ENCODE assay signal across 22 cellular contexts in the genomic region with DNA sequence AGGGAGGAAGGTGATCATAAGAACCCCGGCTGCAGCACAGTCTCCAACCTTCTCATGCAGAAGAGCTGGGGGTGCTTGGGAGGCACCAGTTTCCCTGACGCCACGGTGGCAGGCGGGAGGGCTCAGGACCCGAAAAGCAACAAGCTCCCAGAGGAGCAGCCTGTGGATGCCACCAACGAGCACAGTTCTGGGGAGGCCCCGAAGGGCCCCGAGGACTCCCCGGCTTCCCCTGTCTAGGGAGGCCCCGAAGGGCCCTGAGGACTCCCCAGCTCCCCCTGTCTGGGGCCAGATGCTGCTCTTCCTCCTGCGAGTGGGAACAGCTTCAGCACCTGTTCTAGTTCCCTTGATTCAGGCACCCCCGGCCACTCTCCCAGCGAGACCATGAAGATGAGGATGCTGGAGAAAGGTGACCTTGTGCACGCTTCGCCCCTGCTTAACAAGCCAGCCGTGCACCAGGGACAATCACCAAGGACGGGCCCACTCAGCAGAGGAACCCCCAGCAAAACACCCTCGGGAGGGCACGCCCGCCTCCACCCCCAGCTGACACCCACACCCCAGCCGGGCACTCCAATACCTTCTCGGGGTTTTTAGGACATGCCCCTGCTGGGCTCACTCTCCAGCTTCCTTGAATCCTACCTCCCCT.
DNase-seq lines count a peak whose midpoint lies in the region; ATAC-seq, FAIRE-seq and TF ChIP-seq lines count a peak whose summit lies in the region.
"Had no signal": no experiment of that assay in that cellular context is flagged by ENCODE, and none has a peak within 500 bp of the region (broad histone marks: within the 10 kb centered on the region; RNA-seq: fewer than 3 reads in every experiment).

No MANE protein-coding gene starts in this region.

- BruUV-seq in HepG2 (replicated peaks; lab: Mats Ljungman, UMichigan): no TSS peak
- BruUV-seq in A673 (replicated peaks; lab: Mats Ljungman, UMichigan): no TSS peak

- DNase-seq in HepG2 (ENCODE audit: low spot score) (no peak), posterior vena cava (ENCODE audit: low spot score) (peak; percentile 75), A673 (ENCODE audit: low spot score) (no peak), Right ventricle myocardium superior (no peak)
- no peak for DNase-seq in stimulated activated CD4-positive, alpha-beta T cell treated with anti-CD3 and anti-CD28 coated beads, Interleukin-2, amount 100 ng/mL, for 48 hours
- DNase-seq: 8988T; C1 segment of cervical spinal cord; Calu3; CD4-positive, alpha-beta memory T cell; COR-L47; DMS53; DMS79 treated with DMSO at 0.1 percent for 48 hours; GF-D8; GOT3; H9; HFFc6 had no signal

- H3K4me3 ChIP-seq in HepG2 (replicated peaks in 1 of 3; ENCODE audit: insufficient read depth in 1 of 3, low read depth in 2 of 3, low read length in 3 of 3) (no peak overlapping the region), A673 (ENCODE audit: low read depth, low read length, poor library complexity, severe bottlenecking) (no peak overlapping the region)
- H3K4me3 ChIP-seq: A549 had no signal

- peaks cover 42% of the 10 kb centered on the region for H4K20me1 ChIP-seq in HepG2 (ENCODE audit: insufficient read depth, low read length)

- no peak for TF ChIP-seq RAD21 in HepG2 (CRISPR knock-in tag; IDR thresholded peaks at IDR 0.05)

- H3K9me3 Mint-ChIP-seq in activated T-helper 17 cell treated with anti-CD3 and anti-CD28 coated beads, Interleukin-2, amount 50 U/mL, for 72 hours: no peaks in the 10 kb centered on the region
- H3K9me3 Mint-ChIP-seq: CD4-positive, alpha-beta memory T cell had no signal

- no peak for TF ChIP-seq POLR2A in HepG2 (IDR thresholded peaks at IDR 0.05; ENCODE audit: insufficient read depth in 1 of 2, low read depth in 2 of 2, low read length in 2 of 2)

- intact Hi-C loops in HepG2 (cut with micrococcal nuclease; ENCODE audit: unreplicated experiment): no loop called here
- intact Hi-C loops in posterior vena cava (cut with DNase I): loop anchor here in 1 of 2 donors (5.0 kb wide), 1 partner anchor 752 kb away; no protein-coding TSS in a partner anchor
- intact Hi-C loops in A673 (cut with micrococcal nuclease; ENCODE audit: unreplicated experiment): no loop called here
- intact Hi-C loops in Right ventricle myocardium superior (cut with DNase I): no loop called here

- H3K79me2 ChIP-seq in HepG2 (ENCODE audit: insufficient read depth, low read length): no peaks in the 10 kb centered on the region

- no peaks in the 10 kb centered on the region; a peak in 1 of 5 replicates for H3K36me3 ChIP-seq in HepG2 (replicated peaks in 1 of 2; ENCODE audit: control insufficient read depth in 1 of 2, insufficient read depth in 2 of 2, low read length in 2 of 2)
- H3K36me3 ChIP-seq in A673 (ENCODE audit: insufficient read depth, low read length, poor library complexity, severe bottlenecking): no peaks in the 10 kb centered on the region

- peak; percentile 5 for ATAC-seq in activated T-helper 17 cell treated with anti-CD3 and anti-CD28 coated beads, Interleukin-2, amount 50 U/mL, for 72 hours (replicated peaks)
- ATAC-seq in HepG2: peak; percentile 28
- ATAC-seq in HG03025 (IDR thresholded peaks at IDR 0.05; ENCODE audit: low FRiP score, unreplicated experiment): no peak
- ATAC-seq in Right ventricle myocardium superior (ENCODE audit: poor library complexity): no peak
- ATAC-seq: A549, HCT116 had no signal

- H3K27me3 ChIP-seq in HepG2 (ENCODE audit: control insufficient read depth in 1 of 2, insufficient read depth in 2 of 2, low read length in 2 of 2) (no peaks in the 10 kb centered on the region), A673 (replicated peaks; ENCODE audit: insufficient read depth, low read depth, low read length, poor library complexity) (peaks cover 5% of the 10 kb centered on the region)

- H3K36me3 Mint-ChIP-seq in activated T-helper 17 cell treated with anti-CD3 and anti-CD28 coated beads, Interleukin-2, amount 50 U/mL, for 72 hours (ENCODE audit: low read depth): no peaks in the 10 kb centered on the region
- H3K36me3 Mint-ChIP-seq: CD4-positive, alpha-beta memory T cell had no signal

- TF ChIP-seq CTCF in HepG2 (CRISPR knock-in tag; IDR thresholded peaks at IDR 0.05) (no peak), A673 (conservative IDR thresholded peaks at IDR 0.05; ENCODE audit: low read depth, low read length) (no peak)

- H2AFZ ChIP-seq in HepG2 (ENCODE audit: low read length): no peak overlapping the region

- WGBS in HepG2 (ENCODE audit: low lambda C conversion rate): 79% methylated on average over 7 of the region's 22 CpGs

- no peak for FAIRE-seq in HepG2 (lab: Jason Lieb, UNC)
- FAIRE-seq: A549, GM12891, GM18507 had no signal

- H3K27ac Mint-ChIP-seq in activated T-helper 17 cell treated with anti-CD3 and anti-CD28 coated beads, Interleukin-2, amount 50 U/mL, for 72 hours: no peak overlapping the region
- H3K27ac Mint-ChIP-seq: CD4-positive, alpha-beta memory T cell; HFFc6 had no signal

- peaks cover 11% of the 10 kb centered on the region for H3K27me3 Mint-ChIP-seq in activated T-helper 17 cell treated with anti-CD3 and anti-CD28 coated beads, Interleukin-2, amount 50 U/mL, for 72 hours

- H3K4me1 ChIP-seq in HepG2 (ENCODE audit: insufficient read depth, low read length) (no peaks in the 10 kb centered on the region), A673 (ENCODE audit: insufficient read depth, low read length, poor library complexity, severe bottlenecking) (no peaks in the 10 kb centered on the region)
- H3K4me1 ChIP-seq: A549 had no signal

- POLR2A ChIA-PET in HepG2 (lab: Yijun Ruan, JAX) (no interaction called here), A673 (lab: Charles Lee; ENCODE audit: low non-redundant PET) (no interaction called here)

- in situ Hi-C loops in HepG2 (cut with HindIII; ENCODE audit: extremely low pct_ligation_motif_present, low pct_unique_long_range_greater_than_20kb): no loop called here

- H3K9ac ChIP-seq in HepG2 (ENCODE audit: insufficient read depth, low read depth, low read length): no peak overlapping the region

- no peak overlapping the region for H3K4me2 ChIP-seq in HepG2 (ENCODE audit: low read depth, low read length)
- H3K4me2 ChIP-seq: A549 had no signal

- TF ChIP-seq EP300 in HepG2 (IDR thresholded peaks at IDR 0.05; ENCODE audit: low read depth in 2 of 2, low read length in 2 of 2): no peak
- no peak for TF ChIP-seq EP300 in HepG2 (CRISPR knock-in tag; IDR thresholded peaks at IDR 0.05; ENCODE audit: borderline replicate concordance)

- CTCF ChIA-PET in HepG2 (lab: Yijun Ruan, JAX; ENCODE audit: low intra/inter-chr PET ratio, low total read pairs): no interaction called here
- CTCF ChIA-PET in A673 (lab: Charles Lee): no interaction called here

- no peak overlapping the region for H3K4me3 Mint-ChIP-seq in activated T-helper 17 cell treated with anti-CD3 and anti-CD28 coated beads, Interleukin-2, amount 50 U/mL, for 72 hours
- H3K4me3 Mint-ChIP-seq: CD4-positive, alpha-beta memory T cell; H9; HFFc6 had no signal

- no peaks in the 10 kb centered on the region for H3K4me1 Mint-ChIP-seq in activated T-helper 17 cell treated with anti-CD3 and anti-CD28 coated beads, Interleukin-2, amount 50 U/mL, for 72 hours
- H3K4me1 Mint-ChIP-seq: CD4-positive, alpha-beta memory T cell had no signal

- H3K27ac ChIP-seq in HepG2 (ENCODE audit: extremely low read length, insufficient read depth, low read length) (no peak overlapping the region), A673 (ENCODE audit: low read depth, low read length, poor library complexity, severe bottlenecking) (no peak overlapping the region)
- H3K27ac ChIP-seq: A549 had no signal

- H3K9me3 ChIP-seq in HepG2 (ENCODE audit: low read length): no peaks in the 10 kb centered on the region
- no peaks in the 10 kb centered on the region for H3K9me3 ChIP-seq in A673 (ENCODE audit: low read depth, low read length, poor library complexity, severe bottlenecking)
- H3K9me3 ChIP-seq: A549 had no signal

TF ChIP-seq in HepG2, 621 proteins besides CTCF, POLR2A, EP300 and RAD21:
- TF ChIP-seq HNF4G (IDR thresholded peaks at IDR 0.05; ENCODE audit: borderline replicate concordance, low read depth, low read length): no peak
- TF ChIP-seq HNF4G (CRISPR knock-in tag; IDR thresholded peaks at IDR 0.05; ENCODE audit: borderline replicate concordance, low read depth): no peak
- TF ChIP-seq, protein P1, sequence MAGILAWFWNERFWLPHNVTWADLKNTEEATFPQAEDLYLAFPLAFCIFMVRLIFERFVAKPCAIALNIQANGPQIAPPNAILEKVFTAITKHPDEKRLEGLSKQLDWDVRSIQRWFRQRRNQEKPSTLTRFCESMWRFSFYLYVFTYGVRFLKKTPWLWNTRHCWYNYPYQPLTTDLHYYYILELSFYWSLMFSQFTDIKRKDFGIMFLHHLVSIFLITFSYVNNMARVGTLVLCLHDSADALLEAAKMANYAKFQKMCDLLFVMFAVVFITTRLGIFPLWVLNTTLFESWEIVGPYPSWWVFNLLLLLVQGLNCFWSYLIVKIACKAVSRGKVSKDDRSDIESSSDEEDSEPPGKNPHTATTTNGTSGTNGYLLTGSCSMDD (CRISPR knock-in tag; IDR thresholded peaks at IDR 0.05): no peak
- no peak for TF ChIP-seq ZNF292 (CRISPR knock-in tag; IDR thresholded peaks at IDR 0.05; ENCODE audit: borderline replicate concordance, low read depth)
- TF ChIP-seq HOXA5 (CRISPR knock-in tag; IDR thresholded peaks at IDR 0.05): no peak
- no peak for TF ChIP-seq DDIT3 (CRISPR knock-in tag; IDR thresholded peaks at IDR 0.05)
- TF ChIP-seq, protein P2, sequence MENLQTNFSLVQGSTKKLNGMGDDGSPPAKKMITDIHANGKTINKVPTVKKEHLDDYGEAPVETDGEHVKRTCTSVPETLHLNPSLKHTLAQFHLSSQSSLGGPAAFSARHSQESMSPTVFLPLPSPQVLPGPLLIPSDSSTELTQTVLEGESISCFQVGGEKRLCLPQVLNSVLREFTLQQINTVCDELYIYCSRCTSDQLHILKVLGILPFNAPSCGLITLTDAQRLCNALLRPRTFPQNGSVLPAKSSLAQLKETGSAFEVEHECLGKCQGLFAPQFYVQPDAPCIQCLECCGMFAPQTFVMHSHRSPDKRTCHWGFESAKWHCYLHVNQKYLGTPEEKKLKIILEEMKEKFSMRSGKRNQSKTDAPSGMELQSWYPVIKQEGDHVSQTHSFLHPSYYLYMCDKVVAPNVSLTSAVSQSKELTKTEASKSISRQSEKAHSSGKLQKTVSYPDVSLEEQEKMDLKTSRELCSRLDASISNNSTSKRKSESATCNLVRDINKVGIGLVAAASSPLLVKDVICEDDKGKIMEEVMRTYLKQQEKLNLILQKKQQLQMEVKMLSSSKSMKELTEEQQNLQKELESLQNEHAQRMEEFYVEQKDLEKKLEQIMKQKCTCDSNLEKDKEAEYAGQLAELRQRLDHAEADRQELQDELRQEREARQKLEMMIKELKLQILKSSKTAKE (CRISPR knock-in tag; IDR thresholded peaks at IDR 0.05; ENCODE audit: borderline replicate concordance): no peak

Comparison
In these comparisons a context has a peak if more than half of its experiments do, and no peak if none do; other contexts are left out.
1. ATAC-seq: peak in activated T-helper 17 cell treated with anti-CD3 and anti-CD28 coated beads, Interleukin-2, amount 50 U/mL, for 72 hours (single experiment) and HepG2 (single experiment); none in HG03025 (single experiment) and Right ventricle myocardium superior (single experiment).